14 cellular contexts compared by ENCODE assay signal in the genomic region with DNA sequence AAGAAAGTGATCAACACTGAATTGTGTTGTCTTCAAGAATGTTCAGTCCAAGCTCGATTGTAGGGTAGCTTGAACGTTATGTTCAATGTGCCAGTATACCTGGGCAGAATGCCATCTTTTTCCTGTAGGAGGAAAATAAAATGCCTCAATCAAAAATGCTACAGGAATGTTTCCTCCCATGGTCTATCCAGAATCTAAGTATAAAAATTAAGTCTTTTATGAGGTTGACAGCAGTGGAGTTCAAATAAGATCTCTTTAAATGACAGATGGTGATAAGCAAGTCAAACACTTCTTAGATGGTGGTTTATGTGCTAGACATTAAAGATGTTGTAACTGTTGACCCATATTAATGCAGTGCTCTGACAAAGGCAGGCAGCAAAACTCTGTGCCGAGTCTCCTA.
A peak's percentile ranks its signal among the peaks of the same experiment; 100 is the strongest.
DNase-seq lines count a peak whose midpoint lies in the region; ATAC-seq lines count a peak whose summit lies in the region.
"Had no signal": no experiment of that assay in that cellular context is flagged by ENCODE, and none has a peak within 500 bp of the region (broad histone marks: within the 10 kb centered on the region; RNA-seq: fewer than 3 reads in every experiment).

No MANE protein-coding gene starts in this region.

- ATAC-seq in HG02973 (IDR thresholded peaks at IDR 0.05; ENCODE audit: unreplicated experiment), result no peak
- ATAC-seq: K562 had no signal

- in situ Hi-C loops in G401 (cut with HindIII; ENCODE audit: low sequenced_read_pairs), result no loop called here

- peak; percentile 18 for DNase-seq in DMS 273 treated with DMSO at 0.1 percent for 48 hours (lab: John Stamatoyannopoulos, UW)
- DNase-seq in G401 (ENCODE audit: low spot score), result peak; percentile 10
- DNase-seq in NCI-H69 (lab: John Stamatoyannopoulos, UW), result peak; percentile 95
- DNase-seq in pons (ENCODE audit: low spot score), result peak; percentile 9
- no peak for DNase-seq in kidney tubule cell (ENCODE audit: low spot score)
- DNase-seq in activated naive CD4-positive, alpha-beta T cell treated with anti-CD3 and anti-CD28 coated beads, Interleukin-2, amount 50 U/mL, for 16 hours, result no peak
- DNase-seq: ACHN, AML-193, NCI-H2081 treated with DMSO at 0.1 percent for 48 hours, NCI-H510A, NCI-H82, SW 1271 had no signal

Comparison
In these comparisons a context has a peak if more than half of its experiments do, and no peak if none do; other contexts are left out.
1. DNase-seq: peak in DMS 273 treated with DMSO at 0.1 percent for 48 hours (single experiment), G401 (single experiment), NCI-H69 (single experiment) and pons (single experiment); none in kidney tubule cell (single experiment) and activated naive CD4-positive, alpha-beta T cell treated with anti-CD3 and anti-CD28 coated beads, Interleukin-2, amount 50 U/mL, for 16 hours (single experiment).